In the genomic region with DNA sequence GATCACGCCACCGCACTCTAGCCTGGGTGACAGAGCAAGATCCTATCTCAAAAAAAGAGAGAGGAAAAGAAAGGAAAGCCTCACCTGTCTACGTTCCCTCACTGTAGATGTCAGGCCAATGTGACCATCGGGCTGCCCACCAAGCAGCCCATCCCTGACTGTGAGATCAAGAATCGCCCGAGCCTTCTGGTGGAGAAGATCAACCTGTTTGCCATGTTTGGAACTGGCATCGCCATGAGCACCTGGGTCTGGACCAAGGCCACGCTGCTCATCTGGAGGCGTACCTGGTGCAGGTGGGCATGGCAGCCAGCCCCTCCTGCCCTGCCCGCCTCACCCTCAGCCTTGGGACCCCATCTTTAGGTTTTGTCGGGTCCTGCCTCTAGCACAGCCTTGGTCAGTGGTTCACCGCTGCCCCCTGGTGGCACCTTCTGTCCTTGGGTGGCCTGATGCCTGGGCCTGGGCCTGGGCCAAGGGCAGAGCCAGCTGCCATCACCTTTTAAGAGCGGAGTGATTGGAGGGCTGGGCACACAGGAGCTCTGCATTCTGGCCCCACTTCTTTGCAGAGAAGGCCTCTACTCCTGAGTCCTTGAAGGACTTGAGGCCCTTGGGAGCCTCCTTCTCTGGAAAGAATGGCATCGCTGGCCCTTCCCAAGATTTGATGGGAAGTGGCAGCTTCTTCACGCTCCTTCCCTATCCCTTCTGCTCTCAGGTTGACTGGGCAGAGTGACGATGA, we compare ENCODE assay signal across 9 cellular contexts. TPM values are rescaled to one million over a fixed set of nuclear protein-coding genes. Genes with fewer than 3 reads are reported as not detected.
DNase-seq lines count a peak whose midpoint lies in the region; ATAC-seq and TF ChIP-seq lines count a peak whose summit lies in the region.
"Had no signal": no experiment of that assay in that cellular context is flagged by ENCODE, and none has a peak within 500 bp of the region (broad histone marks: within the 10 kb centered on the region; RNA-seq: fewer than 3 reads in every experiment).

No MANE protein-coding gene starts in this region.

- no peak overlapping the region for H2AFZ ChIP-seq in mammary epithelial cell (ENCODE audit: low read depth, low read length)

- dilution Hi-C loops in mammary epithelial cell (cut with HindIII; ENCODE audit: low sequenced_read_pairs), result loop anchor here (5.0 kb wide), 3 partner anchors 43 to 87 kb away; no protein-coding TSS in a partner anchor

- ATAC-seq in GM18868 (IDR thresholded peaks at IDR 0.05; ENCODE audit: unreplicated experiment) (peak; percentile 72), GM18907 (IDR thresholded peaks at IDR 0.05; ENCODE audit: unreplicated experiment) (no peak)

- H3K27ac ChIP-seq in mammary epithelial cell (ENCODE audit: insufficient read depth, low read depth, low read length), result no peak overlapping the region

- no peak overlapping the region for H3K9ac ChIP-seq in mammary epithelial cell (ENCODE audit: insufficient read depth, low read length)

- TF ChIP-seq CTCF in AG09319 (IDR thresholded peaks at IDR 0.05; ENCODE audit: low read depth, low read length), result peak; percentile 83
- peak; percentile 76 to 91 for TF ChIP-seq CTCF in mammary epithelial cell (conservative IDR thresholded peaks at IDR 0.05 in 1 of 2, IDR thresholded peaks at IDR 0.05 in 1 of 2; ENCODE audit: extremely low read depth in 1 of 2, insufficient read depth in 1 of 2, low read depth in 1 of 2, low read length in 2 of 2)

- H3K4me2 ChIP-seq in mammary epithelial cell (ENCODE audit: insufficient read depth, low read depth, low read length), result no peak overlapping the region

- DNase-seq in AG09319 (ENCODE audit: extremely low read depth, low read depth) (no peak), NAMALWA (ENCODE audit: low spot score) (peak; percentile 83), mammary epithelial cell (peak; percentile 32), kidney tubule cell (ENCODE audit: low spot score) (peak; percentile 61)
- DNase-seq in activated CD4-positive, CD25-positive, alpha-beta regulatory T cell (lab: John Stamatoyannopoulos, UW), result peak; percentile 24 to 57 (median 49)
- DNase-seq in stimulated activated CD4-positive, alpha-beta T cell treated with anti-CD3 and anti-CD28 coated beads, Interleukin-4, amount 100 ng/mL, for 24 hours, result peak; percentile 71

- in situ Hi-C loops in mammary epithelial cell (cut with MboI; ENCODE audit: low sequenced_read_pairs in 2 of 2), result loop anchor here (5.0 to 10.0 kb wide), 2 partner anchors 48 to 264 kb away; no protein-coding TSS in a partner anchor

- H3K4me1 ChIP-seq in mammary epithelial cell (ENCODE audit: insufficient read depth, low read length), result no peaks in the 10 kb centered on the region
- H3K4me1 ChIP-seq: HAP-1 had no signal

- intact Hi-C loops in mammary epithelial cell (cut with micrococcal nuclease), result loop anchor here (1.0 to 5.0 kb wide), 5 partner anchors 22 to 783 kb away; a partner anchor contains a TSS

- no peaks in the 10 kb centered on the region for H3K9me3 ChIP-seq in mammary epithelial cell (replicated peaks; ENCODE audit: insufficient read depth, low read length)
- H3K9me3 ChIP-seq: HAP-1 had no signal

- no peaks in the 10 kb centered on the region for H3K27me3 ChIP-seq in mammary epithelial cell (ENCODE audit: insufficient read depth, low read length)

- CTCF ChIA-PET in mammary epithelial cell (lab: Charles Lee; ENCODE audit: low non-redundant PET), result interaction anchor here (2.0 kb wide), 1 partner anchor 47 kb away, joined by 26 read pairs; no protein-coding TSS in a partner anchor

- no peaks in the 10 kb centered on the region for H4K20me1 ChIP-seq in mammary epithelial cell (ENCODE audit: insufficient read depth, low read length)

- no peaks in the 10 kb centered on the region for H3K79me2 ChIP-seq in mammary epithelial cell (ENCODE audit: insufficient read depth, low read length)

- WGBS in mammary epithelial cell (ENCODE audit: low coverage, missing lambda C conversion rate), result 52% methylated on average over 12 of the region's 16 CpGs

- BruUV-seq in mammary epithelial cell (replicated peaks; lab: Mats Ljungman, UMichigan), result no TSS peak

- no peaks in the 10 kb centered on the region for H3K36me3 ChIP-seq in mammary epithelial cell (ENCODE audit: insufficient read depth, low read length)

- H3K4me3 ChIP-seq in mammary epithelial cell (replicated peaks in 1 of 3; ENCODE audit: insufficient read depth in 1 of 3, low read depth in 2 of 3, low read length in 3 of 3), result no peak overlapping the region
- H3K4me3 ChIP-seq: HAP-1 had no signal

RNA-seq across cellular contexts. Expression of a gene that starts 14.4 kb away (rescaled TPM):
- total RNA-seq in mammary epithelial cell, result 10 to 100 TPM; 19.3 to 26.6 TPM
- polyA plus RNA-seq in mammary epithelial cell, result 13.6 TPM
- polyA minus RNA-seq in mammary epithelial cell, result 79.8 TPM

RNA-seq across cellular contexts. Expression of a gene that starts 22.0 kb away (rescaled TPM):
- total RNA-seq in mammary epithelial cell, result 10 to 100 TPM; 10.4 to 15.2 TPM
- 6.9 TPM for polyA plus RNA-seq in mammary epithelial cell
- polyA minus RNA-seq in mammary epithelial cell, result 44.1 TPM
